ENCODE assay signal across 13 cellular contexts in the genomic region with DNA sequence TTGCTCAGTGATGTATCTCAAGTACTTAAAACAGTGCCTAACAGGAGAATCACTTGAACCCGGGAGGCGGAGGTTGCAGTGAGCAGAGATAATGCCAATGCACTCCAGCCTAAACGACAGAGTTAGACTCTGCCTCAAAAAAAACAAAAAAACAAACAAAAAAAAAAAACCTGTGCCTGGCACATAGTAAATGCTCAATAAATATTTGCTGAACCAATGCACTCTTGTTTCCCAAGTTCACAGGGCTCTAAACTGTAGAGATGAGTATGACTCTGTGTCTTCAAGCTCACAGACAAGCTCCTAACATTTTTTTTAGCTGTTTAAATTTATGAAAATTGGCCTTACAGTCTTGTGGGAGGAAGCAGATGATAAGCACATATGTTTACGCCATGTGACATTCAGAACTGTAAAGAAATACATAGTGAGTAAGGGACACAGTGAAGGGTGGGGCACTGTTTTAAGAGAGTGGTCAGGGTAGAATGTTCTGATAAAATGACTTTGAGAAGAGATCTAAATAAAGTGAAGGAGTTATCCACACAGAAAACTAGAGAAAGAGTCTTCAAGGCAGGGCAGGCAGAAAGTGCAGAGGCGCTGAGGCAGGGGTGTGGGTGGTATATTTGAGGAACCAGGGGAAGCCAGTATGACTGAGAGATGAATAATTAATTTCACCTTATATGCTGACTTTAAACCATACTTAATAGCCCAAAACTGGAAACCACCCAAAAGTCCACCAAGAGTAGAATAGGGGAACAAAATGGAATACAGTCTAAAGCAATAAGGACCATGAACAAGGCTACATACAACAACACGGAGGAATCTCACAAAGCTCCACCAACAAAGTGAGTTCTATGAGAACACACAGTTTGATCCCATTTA. TPM values are rescaled to one million over a fixed set of nuclear protein-coding genes. Genes with fewer than 3 reads are reported as not detected.
A peak's percentile ranks its signal among the peaks of the same experiment; 100 is the strongest.
DNase-seq lines count a peak whose midpoint lies in the region; ATAC-seq and TF ChIP-seq lines count a peak whose summit lies in the region.
"Had no signal": no experiment of that assay in that cellular context is flagged by ENCODE, and none has a peak within 500 bp of the region (broad histone marks: within the 10 kb centered on the region; RNA-seq: fewer than 3 reads in every experiment).

No MANE protein-coding gene starts in this region.

- ATAC-seq in GM23338 (no peak), left lobe of liver (peak; percentile 23)
- ATAC-seq: left cardiac atrium had no signal

- peaks cover 55% of the 10 kb centered on the region for H3K4me1 Mint-ChIP-seq in GM23338

- peaks cover 19% of the 10 kb centered on the region; the same call in 1 of the 2 replicates for H4K20me1 ChIP-seq in GM23338 (replicated peaks; ENCODE audit: insufficient read depth)

- H3K4me2 ChIP-seq in GM23338, result peak overlapping the region; percentile 11

- H3K27me3 ChIP-seq in GM23338 (ENCODE audit: insufficient read depth), result no peaks in the 10 kb centered on the region

- H2AFZ ChIP-seq in GM23338, result no peak overlapping the region

- no peaks in the 10 kb centered on the region for H3K36me3 Mint-ChIP-seq in GM23338 (ENCODE audit: low read depth)

- H3K27me3 Mint-ChIP-seq in GM23338 (ENCODE audit: insufficient read depth, low read depth, poor library complexity), result peaks cover 11% of the 10 kb centered on the region

- H3K9me2 ChIP-seq in GM23338 (ENCODE audit: insufficient read depth), result no peaks in the 10 kb centered on the region

- H3K27ac ChIP-seq in GM23338 (ENCODE audit: low read depth), result peak overlapping the region; percentile 66; the same call in 1 of the 2 replicates
- H3K27ac ChIP-seq: prostate gland had no signal

- no peak overlapping the region; the same call in 1 of the 2 replicates for H3K27ac Mint-ChIP-seq in GM23338

- no peak overlapping the region for H3K4me3 Mint-ChIP-seq in GM23338

- 0 out of 2 replicates have a peak overlapping the region, but pooled peaks have one; percentile 7 for H3K4me3 ChIP-seq in GM23338
- H3K4me3 ChIP-seq: prostate gland had no signal

- H3K79me2 ChIP-seq in GM23338 (replicated peaks; ENCODE audit: insufficient read depth), result peaks cover 91% of the 10 kb centered on the region

- no peaks in the 10 kb centered on the region for H3K9me3 Mint-ChIP-seq in GM23338

- H3F3A ChIP-seq in GM23338 (replicated peaks; ENCODE audit: low read depth), result no peaks in the 10 kb centered on the region

- peak; percentile 38 for DNase-seq in activated CD4-positive, alpha-beta T cell treated with anti-CD3 and anti-CD28 coated beads for 48 hours
- no peak for DNase-seq in activated CD4-positive, alpha-beta T cell treated with anti-CD3 and anti-CD28 coated beads, Interleukin-2, amount 50 U/mL, for 1 hour
- DNase-seq in GM23338 (ENCODE audit: low spot score) (no peak), OCI-M1 (lab: John Stamatoyannopoulos, UW) (peak; percentile 82), left lobe of liver (ENCODE audit: low spot score) (no peak), HuH-7 (ENCODE audit: low spot score) (no peak), SK-N-DZ (ENCODE audit: low spot score) (no peak)
- no peak for DNase-seq in effector CD8-positive, alpha-beta T cell (lab: John Stamatoyannopoulos, UW)
- DNase-seq: activated gamma-delta T cell, left cardiac atrium, NCI-H1930, SIG-M5 had no signal

- peaks cover 59% of the 10 kb centered on the region for H3K4me1 ChIP-seq in GM23338 (ENCODE audit: insufficient read depth)
- H3K4me1 ChIP-seq: prostate gland had no signal

- no peaks in the 10 kb centered on the region for H3K36me3 ChIP-seq in GM23338 (ENCODE audit: insufficient read depth)
- H3K36me3 ChIP-seq: prostate gland had no signal

- no peak for TF ChIP-seq CTCF in GM23338 (conservative IDR thresholded peaks at IDR 0.05; ENCODE audit: low read depth in 2 of 2)

TF ChIP-seq in GM23338, 12 proteins besides CTCF, POLR2A, EP300 and RAD21 (continues in another document):
- no peak for TF ChIP-seq POLR2AphosphoS5 (IDR thresholded peaks at IDR 0.05; ENCODE audit: low read depth)
- TF ChIP-seq EZH2 (IDR thresholded peaks at IDR 0.05; ENCODE audit: low read depth, unreplicated experiment), result no peak
- no peak for TF ChIP-seq NANOG (IDR thresholded peaks at IDR 0.05; ENCODE audit: borderline replicate concordance)
- no peak for TF ChIP-seq ZNF331 (CRISPR knock-in tag; IDR thresholded peaks at IDR 0.05; ENCODE audit: low read depth)
- no peak for TF ChIP-seq ZNF114 (CRISPR knock-in tag; IDR thresholded peaks at IDR 0.05)
- no peak for TF ChIP-seq JUNB (IDR thresholded peaks at IDR 0.05; ENCODE audit: unreplicated experiment)
- no peak for TF ChIP-seq STAT1 (IDR thresholded peaks at IDR 0.05; ENCODE audit: unreplicated experiment)
- TF ChIP-seq, protein P1, sequence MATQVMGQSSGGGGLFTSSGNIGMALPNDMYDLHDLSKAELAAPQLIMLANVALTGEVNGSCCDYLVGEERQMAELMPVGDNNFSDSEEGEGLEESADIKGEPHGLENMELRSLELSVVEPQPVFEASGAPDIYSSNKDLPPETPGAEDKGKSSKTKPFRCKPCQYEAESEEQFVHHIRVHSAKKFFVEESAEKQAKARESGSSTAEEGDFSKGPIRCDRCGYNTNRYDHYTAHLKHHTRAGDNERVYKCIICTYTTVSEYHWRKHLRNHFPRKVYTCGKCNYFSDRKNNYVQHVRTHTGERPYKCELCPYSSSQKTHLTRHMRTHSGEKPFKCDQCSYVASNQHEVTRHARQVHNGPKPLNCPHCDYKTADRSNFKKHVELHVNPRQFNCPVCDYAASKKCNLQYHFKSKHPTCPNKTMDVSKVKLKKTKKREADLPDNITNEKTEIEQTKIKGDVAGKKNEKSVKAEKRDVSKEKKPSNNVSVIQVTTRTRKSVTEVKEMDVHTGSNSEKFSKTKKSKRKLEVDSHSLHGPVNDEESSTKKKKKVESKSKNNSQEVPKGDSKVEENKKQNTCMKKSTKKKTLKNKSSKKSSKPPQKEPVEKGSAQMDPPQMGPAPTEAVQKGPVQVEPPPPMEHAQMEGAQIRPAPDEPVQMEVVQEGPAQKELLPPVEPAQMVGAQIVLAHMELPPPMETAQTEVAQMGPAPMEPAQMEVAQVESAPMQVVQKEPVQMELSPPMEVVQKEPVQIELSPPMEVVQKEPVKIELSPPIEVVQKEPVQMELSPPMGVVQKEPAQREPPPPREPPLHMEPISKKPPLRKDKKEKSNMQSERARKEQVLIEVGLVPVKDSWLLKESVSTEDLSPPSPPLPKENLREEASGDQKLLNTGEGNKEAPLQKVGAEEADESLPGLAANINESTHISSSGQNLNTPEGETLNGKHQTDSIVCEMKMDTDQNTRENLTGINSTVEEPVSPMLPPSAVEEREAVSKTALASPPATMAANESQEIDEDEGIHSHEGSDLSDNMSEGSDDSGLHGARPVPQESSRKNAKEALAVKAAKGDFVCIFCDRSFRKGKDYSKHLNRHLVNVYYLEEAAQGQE (IDR thresholded peaks at IDR 0.05; ENCODE audit: unreplicated experiment), result no peak
- TF ChIP-seq, protein P2, sequence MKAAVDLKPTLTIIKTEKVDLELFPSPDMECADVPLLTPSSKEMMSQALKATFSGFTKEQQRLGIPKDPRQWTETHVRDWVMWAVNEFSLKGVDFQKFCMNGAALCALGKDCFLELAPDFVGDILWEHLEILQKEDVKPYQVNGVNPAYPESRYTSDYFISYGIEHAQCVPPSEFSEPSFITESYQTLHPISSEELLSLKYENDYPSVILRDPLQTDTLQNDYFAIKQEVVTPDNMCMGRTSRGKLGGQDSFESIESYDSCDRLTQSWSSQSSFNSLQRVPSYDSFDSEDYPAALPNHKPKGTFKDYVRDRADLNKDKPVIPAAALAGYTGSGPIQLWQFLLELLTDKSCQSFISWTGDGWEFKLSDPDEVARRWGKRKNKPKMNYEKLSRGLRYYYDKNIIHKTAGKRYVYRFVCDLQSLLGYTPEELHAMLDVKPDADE (IDR thresholded peaks at IDR 0.05), result no peak

RNA-seq across cellular contexts. Expression of a gene that starts 8.7 kb away (rescaled TPM):
- total RNA-seq in GM23338 (2014; rRNA removed; shearing (Covaris generic)), result 25.3 and 25.8 TPM in 2 replicates
- polyA plus RNA-seq in GM23338 (2016; fragmentation: Nextera tagmentation; extraction: Ambion mirVana), result 19.4 and 21.6 TPM in 2 replicates
- 6.2 TPM for total RNA-seq in left lobe of liver
- polyA plus RNA-seq in SK-N-DZ (2014; cell fraction: cytosol; rRNA removed), result 14.0 and 15.8 TPM in 2 replicates
- polyA plus RNA-seq in SK-N-DZ (2014; cell fraction: nucleus; rRNA removed), result 18.0 and 24.8 TPM in 2 replicates

Comparison
In these comparisons a context has a peak if more than half of its experiments do, and no peak if none do; other contexts are left out.
1. DNase-seq: peak in activated CD4-positive, alpha-beta T cell treated with anti-CD3 and anti-CD28 coated beads for 48 hours (single experiment) and OCI-M1 (single experiment); none in activated CD4-positive, alpha-beta T cell treated with anti-CD3 and anti-CD28 coated beads, Interleukin-2, amount 50 U/mL, for 1 hour (single experiment), GM23338 (single experiment), left lobe of liver (single experiment), effector CD8-positive, alpha-beta T cell (single experiment), HuH-7 (single experiment) and SK-N-DZ (single experiment).